Comparison of ENCODE assay signal across 31 cellular contexts in genomic region chr3:128929364-128929763, GRCh38. TPM values are rescaled to one million over a fixed set of nuclear protein-coding genes. Genes with fewer than 3 reads are reported as not detected.
DNase-seq lines count a peak whose midpoint lies in the region; ATAC-seq and TF ChIP-seq lines count a peak whose summit lies in the region.
"Had no signal": no experiment of that assay in that cellular context is flagged by ENCODE, and none has a peak within 500 bp of the region (broad histone marks: within the 10 kb centered on the region; RNA-seq: fewer than 3 reads in every experiment).

No MANE protein-coding gene starts in this region.

- DNase-seq in SK-N-SH (no peak), natural killer cell (no peak)
- DNase-seq: 8988T; ACHN; AML-193; BE2C; C1 segment of cervical spinal cord; Caco-2; Calu3; CD4-positive, alpha-beta memory T cell; CD4-positive, alpha-beta T cell; CD4-positive, CD25-positive, alpha-beta regulatory T cell; CD8-positive, alpha-beta memory T cell; CD8-positive, alpha-beta T cell; COR-L47; DMS 273 treated with DMSO at 0.1 percent for 48 hours; DMS153; DMS53; DMS79; DMS79 treated with DMSO at 0.1 percent for 48 hours; DND-41; EL had no signal

- H3K9ac ChIP-seq in SK-N-SH = no peak overlapping the region
- H3K9ac ChIP-seq: BLaER1; BLaER1 treated with 17β-estradiol and CSF1 and Interleukin-3, amounts not matched to agents 10 nM and 100 nM had no signal

- CTCF ChIA-PET in SK-N-SH (lab: Yijun Ruan, JAX) = no interaction called here
- CTCF ChIA-PET in HEK293 (lab: Yijun Ruan, JAX) = no interaction called here

- POLR2A ChIA-PET in SK-N-SH (lab: Yijun Ruan, JAX) = no interaction called here
- POLR2A ChIA-PET in HEK293 (lab: Yijun Ruan, JAX) = no interaction called here

- H3K9me2 ChIP-seq in SK-N-SH = no peaks in the 10 kb centered on the region

- no peaks in the 10 kb centered on the region for H3K4me1 Mint-ChIP-seq in natural killer cell
- H3K4me1 Mint-ChIP-seq: CD14-positive monocyte had no signal

- H2AFZ ChIP-seq in SK-N-SH (ENCODE audit: low read depth) = no peak overlapping the region

- TF ChIP-seq EP300 in SK-N-SH (IDR thresholded peaks at IDR 0.05; ENCODE audit: borderline replicate concordance in 1 of 2, low read depth in 1 of 2, low read length in 1 of 2) = no peak

- no peaks in the 10 kb centered on the region for H4K20me1 ChIP-seq in SK-N-SH (ENCODE audit: insufficient read depth)
- H4K20me1 ChIP-seq: BLaER1; BLaER1 treated with 17β-estradiol and CSF1 and Interleukin-3, amounts not matched to agents 10 nM and 100 nM had no signal

- ATAC-seq in SK-N-SH treated with all-trans-retinoic acid at 6 μM for 48 hours (no peak), natural killer cell (no peak)
- ATAC-seq: A549; CD8-positive, alpha-beta T cell had no signal

- no peak for TF ChIP-seq CTCF in SK-N-SH (IDR thresholded peaks at IDR 0.05)
- TF ChIP-seq CTCF in HEK293 (tag by site-specific recombination; IDR thresholded peaks at IDR 0.05) = no peak
- TF ChIP-seq CTCF in natural killer cell (IDR thresholded peaks at IDR 0.05) = no peak

- H3K27me3 Mint-ChIP-seq in natural killer cell (ENCODE audit: low read depth in 2 of 2) = peaks cover 20 to 36% of the 10 kb centered on the region in 2 donors
- H3K27me3 Mint-ChIP-seq: CD4-positive, alpha-beta T cell had no signal

- intact Hi-C loops in natural killer cell (cut with micrococcal nuclease) = no loop called here

- TF ChIP-seq RAD21 in SK-N-SH (IDR thresholded peaks at IDR 0.05; ENCODE audit: low read length) = no peak

- no peaks in the 10 kb centered on the region for H3K79me2 ChIP-seq in SK-N-SH (ENCODE audit: insufficient read depth)

- peaks cover 2% of the 10 kb centered on the region in 2 donors for H3K9me3 Mint-ChIP-seq in natural killer cell
- H3K9me3 Mint-ChIP-seq: CD4-positive, alpha-beta T cell; CD8-positive, alpha-beta memory T cell; CD8-positive, alpha-beta T cell had no signal

- 0 out of 2 replicates have a peak, but pooled peaks cover 5% of the 10 kb centered on the region for H3K9me3 ChIP-seq in SK-N-SH
- H3K9me3 ChIP-seq in HEK293 (ENCODE audit: control insufficient read depth, insufficient read depth, low read depth, low read length) = no peaks in the 10 kb centered on the region

- no peaks in the 10 kb centered on the region for H3K4me1 ChIP-seq in SK-N-SH (ENCODE audit: control insufficient read depth in 1 of 2, insufficient read depth in 2 of 2, low read depth in 1 of 2, low read length in 1 of 2)
- no peaks in the 10 kb centered on the region for H3K4me1 ChIP-seq in HEK293 (ENCODE audit: control insufficient read depth, insufficient read depth, low read length)
- H3K4me1 ChIP-seq: A549; BE2C; BLaER1; BLaER1 treated with 17β-estradiol and CSF1 and Interleukin-3, amounts not matched to agents 10 nM and 100 nM; Caco-2 had no signal

- H3K27ac ChIP-seq in SK-N-SH (ENCODE audit: low read depth in 2 of 2, low read length in 1 of 2) (no peak overlapping the region), HEK293 (ENCODE audit: extremely low read depth, low read depth, low read length) (no peak overlapping the region)
- H3K27ac ChIP-seq: 22Rv1; A549; BLaER1; BLaER1 treated with 17β-estradiol and CSF1 and Interleukin-3, amounts not matched to agents 10 nM and 100 nM; C4-2B had no signal

- no peak overlapping the region for H3K4me3 Mint-ChIP-seq in natural killer cell
- H3K4me3 Mint-ChIP-seq: B cell; CD14-positive monocyte; CD4-positive, alpha-beta memory T cell; CD4-positive, alpha-beta T cell; CD4-positive, CD25-positive, alpha-beta regulatory T cell; CD8-positive, alpha-beta memory T cell; CD8-positive, alpha-beta T cell had no signal

- no peak overlapping the region for H3K4me2 ChIP-seq in SK-N-SH
- H3K4me2 ChIP-seq: A549; BLaER1; BLaER1 treated with 17β-estradiol and CSF1 and Interleukin-3, amounts not matched to agents 10 nM and 100 nM had no signal

- no peaks in the 10 kb centered on the region for H3F3A ChIP-seq in SK-N-SH (replicated peaks; ENCODE audit: insufficient read depth)

- H3K36me3 Mint-ChIP-seq in natural killer cell = no peaks in the 10 kb centered on the region
- H3K36me3 Mint-ChIP-seq: CD4-positive, alpha-beta memory T cell; CD4-positive, CD25-positive, alpha-beta regulatory T cell; CD8-positive, alpha-beta memory T cell; CD8-positive, alpha-beta T cell had no signal

- peaks cover 21% of the 10 kb centered on the region; the same call in 1 of the 2 replicates for H3K27me3 ChIP-seq in SK-N-SH (ENCODE audit: insufficient read depth)
- H3K27me3 ChIP-seq: BLaER1; BLaER1 treated with 17β-estradiol and CSF1 and Interleukin-3, amounts not matched to agents 10 nM and 100 nM had no signal

- H3K36me3 ChIP-seq in SK-N-SH (replicated peaks in 1 of 2; ENCODE audit: control insufficient read depth in 1 of 2, insufficient read depth in 2 of 2, low read length in 1 of 2) = no peaks in the 10 kb centered on the region
- H3K36me3 ChIP-seq in HEK293 (ENCODE audit: control insufficient read depth in 2 of 2, insufficient read depth in 1 of 2, low read length in 2 of 2) = no peaks in the 10 kb centered on the region
- H3K36me3 ChIP-seq: BE2C had no signal

- H3K4me3 ChIP-seq in SK-N-SH (ENCODE audit: low read depth in 2 of 2, low read length in 1 of 2) (no peak overlapping the region), HEK293 (ENCODE audit: low read depth, low read length) (no peak overlapping the region)
- H3K4me3 ChIP-seq: A549; BLaER1; BLaER1 treated with 17β-estradiol and CSF1 and Interleukin-3, amounts not matched to agents 10 nM and 100 nM had no signal

- 62% methylated on average over 3 of the region's 3 CpGs for WGBS in SK-N-SH (ENCODE audit: low lambda C conversion rate)

- no peak overlapping the region for H3K27ac Mint-ChIP-seq in natural killer cell
- H3K27ac Mint-ChIP-seq: B cell; CD14-positive monocyte; CD4-positive, alpha-beta memory T cell; CD4-positive, alpha-beta T cell; CD4-positive, CD25-positive, alpha-beta regulatory T cell; CD8-positive, alpha-beta T cell had no signal

TF ChIP-seq in SK-N-SH treated with all-trans-retinoic acid at 6 μM for 48 hours, 23 proteins besides CTCF, POLR2A, EP300 and RAD21:
- no peak for TF ChIP-seq SNAI2 (CRISPR knock-in tag; IDR thresholded peaks at IDR 0.05)
- no peak for TF ChIP-seq ESRRG (CRISPR knock-in tag; IDR thresholded peaks at IDR 0.05)
- no peak for TF ChIP-seq CSDC2 (CRISPR knock-in tag; IDR thresholded peaks at IDR 0.05)
- TF ChIP-seq ZNF8 (CRISPR knock-in tag; IDR thresholded peaks at IDR 0.05) = peak; percentile 95
- TF ChIP-seq CREB5 (CRISPR knock-in tag; IDR thresholded peaks at IDR 0.05; ENCODE audit: low read depth) = no peak
TF ChIP-seq in SK-N-SH treated with all-trans-retinoic acid at 6 μM for 48 hours: peak in this region for 1.

TF ChIP-seq in SK-N-SH, 30 proteins besides CTCF, POLR2A, EP300 and RAD21:
- no peak for TF ChIP-seq TAF1 (IDR thresholded peaks at IDR 0.05; ENCODE audit: borderline replicate concordance, low read depth, low read length)
- no peak for TF ChIP-seq PBX3 (IDR thresholded peaks at IDR 0.05)
- no peak for TF ChIP-seq GATA2 (CRISPR knock-in tag; IDR thresholded peaks at IDR 0.05)
- TF ChIP-seq CHD2 (IDR thresholded peaks at IDR 0.05; ENCODE audit: low read length, partially characterized antibody) = no peak
- TF ChIP-seq IRF3 (IDR thresholded peaks at IDR 0.05; ENCODE audit: low read depth, low read length) = no peak

TF ChIP-seq in HEK293, 187 proteins besides CTCF, POLR2A, EP300 and RAD21:
- no peak for TF ChIP-seq ZNF155 (tag by site-specific recombination; IDR thresholded peaks at IDR 0.05)
- no peak for TF ChIP-seq ZNF792 (tag by site-specific recombination; IDR thresholded peaks at IDR 0.05)
- TF ChIP-seq ZNF416 (tag by site-specific recombination; IDR thresholded peaks at IDR 0.05) = no peak
- no peak for TF ChIP-seq REPIN1 (tag by site-specific recombination; IDR thresholded peaks at IDR 0.05; ENCODE audit: low read depth)
- TF ChIP-seq ZNF140 (tag by site-specific recombination; IDR thresholded peaks at IDR 0.05) = peak; percentile 23; the same call in 1 of the 2 replicates
- TF ChIP-seq SETDB1 (IDR thresholded peaks at IDR 0.05; ENCODE audit: insufficient read length, low read length) = peak; percentile 38
- peak; percentile 16; the same call in 1 of the 2 replicates for TF ChIP-seq ZNF146 (tag by site-specific recombination; IDR thresholded peaks at IDR 0.05)
- TF ChIP-seq ZNF513 (tag by site-specific recombination; IDR thresholded peaks at IDR 0.05) = no peak
- no peak for TF ChIP-seq ZBTB48 (tag by site-specific recombination; IDR thresholded peaks at IDR 0.05)
- no peak for TF ChIP-seq INSM2 (tag by site-specific recombination; IDR thresholded peaks at IDR 0.05)
- no peak for TF ChIP-seq ZEB2 (tag by site-specific recombination; IDR thresholded peaks at IDR 0.05)
- TF ChIP-seq ZNF514 (tag by site-specific recombination; IDR thresholded peaks at IDR 0.05) = no peak

RNA-seq across cellular contexts. Expression of gene ACAD9, which starts 49.9 kb away (rescaled TPM):
- 38.2 and 41.9 TPM in 2 replicates for polyA plus RNA-seq in SK-N-SH (2012; rRNA removed)
- polyA plus RNA-seq in SK-N-SH (2012; cell fraction: cytosol; rRNA removed) = 21.3 and 28.1 TPM in 2 replicates
- polyA plus RNA-seq in SK-N-SH (2012; cell fraction: nucleus; rRNA removed) = 95.1 and 120 TPM in 2 replicates
- 10 to 100 TPM; 43.4 to 71.3 (median 54.2) TPM for total RNA-seq in natural killer cell
